In the genomic region with DNA sequence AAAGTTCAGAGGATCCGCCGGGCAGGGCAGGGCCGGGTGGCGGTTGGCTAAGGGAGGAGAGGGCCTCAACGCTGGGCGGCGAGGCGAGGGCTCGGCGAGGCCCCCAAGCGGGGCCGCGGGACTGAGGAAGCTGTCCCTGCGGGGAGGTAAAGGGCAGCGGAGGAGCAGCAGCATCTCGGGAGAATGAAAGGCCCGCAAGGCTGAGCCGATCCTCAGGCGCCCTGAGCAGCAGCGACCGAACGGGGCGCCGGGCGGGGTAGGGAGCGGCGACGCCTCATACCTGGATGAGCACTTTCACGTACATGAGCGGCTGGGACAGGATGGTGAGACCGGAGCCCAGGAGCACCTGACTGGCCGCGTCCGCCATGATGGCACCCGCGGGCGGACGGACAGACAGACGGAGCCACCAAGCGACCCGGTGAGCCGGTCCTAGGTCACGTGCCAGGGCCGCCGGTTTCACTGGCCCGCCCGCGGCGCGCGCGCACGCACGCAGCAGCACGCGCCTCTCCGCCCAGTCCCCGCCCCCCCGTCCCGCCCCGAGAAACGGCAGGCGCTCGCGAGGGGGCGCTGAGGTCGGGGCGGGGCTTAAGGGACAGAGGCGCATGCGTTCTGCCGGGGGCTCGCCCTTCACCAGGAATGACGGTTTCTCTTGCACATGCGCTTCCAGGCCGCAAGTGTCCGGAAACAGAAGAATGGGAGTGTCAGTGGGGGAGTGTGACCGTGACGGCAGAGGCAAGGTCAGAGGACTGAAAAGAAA, we compare ENCODE assay signal across 1 cellular context.
TF ChIP-seq lines count a peak whose summit lies in the region.

TSS of gene MTCH2 (minus strand) at position 461 of the 757 bp plus-strand sequence. CDS start at position 367, 94 bp downstream.

TF ChIP-seq in WTC11, 78 proteins besides CTCF, POLR2A, EP300 and RAD21 (continued from another document):
- TF ChIP-seq, protein P1, sequence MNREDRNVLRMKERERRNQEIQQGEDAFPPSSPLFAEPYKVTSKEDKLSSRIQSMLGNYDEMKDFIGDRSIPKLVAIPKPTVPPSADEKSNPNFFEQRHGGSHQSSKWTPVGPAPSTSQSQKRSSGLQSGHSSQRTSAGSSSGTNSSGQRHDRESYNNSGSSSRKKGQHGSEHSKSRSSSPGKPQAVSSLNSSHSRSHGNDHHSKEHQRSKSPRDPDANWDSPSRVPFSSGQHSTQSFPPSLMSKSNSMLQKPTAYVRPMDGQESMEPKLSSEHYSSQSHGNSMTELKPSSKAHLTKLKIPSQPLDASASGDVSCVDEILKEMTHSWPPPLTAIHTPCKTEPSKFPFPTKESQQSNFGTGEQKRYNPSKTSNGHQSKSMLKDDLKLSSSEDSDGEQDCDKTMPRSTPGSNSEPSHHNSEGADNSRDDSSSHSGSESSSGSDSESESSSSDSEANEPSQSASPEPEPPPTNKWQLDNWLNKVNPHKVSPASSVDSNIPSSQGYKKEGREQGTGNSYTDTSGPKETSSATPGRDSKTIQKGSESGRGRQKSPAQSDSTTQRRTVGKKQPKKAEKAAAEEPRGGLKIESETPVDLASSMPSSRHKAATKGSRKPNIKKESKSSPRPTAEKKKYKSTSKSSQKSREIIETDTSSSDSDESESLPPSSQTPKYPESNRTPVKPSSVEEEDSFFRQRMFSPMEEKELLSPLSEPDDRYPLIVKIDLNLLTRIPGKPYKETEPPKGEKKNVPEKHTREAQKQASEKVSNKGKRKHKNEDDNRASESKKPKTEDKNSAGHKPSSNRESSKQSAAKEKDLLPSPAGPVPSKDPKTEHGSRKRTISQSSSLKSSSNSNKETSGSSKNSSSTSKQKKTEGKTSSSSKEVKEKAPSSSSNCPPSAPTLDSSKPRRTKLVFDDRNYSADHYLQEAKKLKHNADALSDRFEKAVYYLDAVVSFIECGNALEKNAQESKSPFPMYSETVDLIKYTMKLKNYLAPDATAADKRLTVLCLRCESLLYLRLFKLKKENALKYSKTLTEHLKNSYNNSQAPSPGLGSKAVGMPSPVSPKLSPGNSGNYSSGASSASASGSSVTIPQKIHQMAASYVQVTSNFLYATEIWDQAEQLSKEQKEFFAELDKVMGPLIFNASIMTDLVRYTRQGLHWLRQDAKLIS (CRISPR knock-in tag; IDR thresholded peaks at IDR 0.05; ENCODE audit: borderline replicate concordance): 0 out of 2 replicates have a peak, but pooled peaks have one; percentile 53
- TF ChIP-seq OVOL2 (CRISPR knock-in tag; IDR thresholded peaks at IDR 0.05; ENCODE audit: borderline replicate concordance) (no peak), FOXP1 (CRISPR knock-in tag; IDR thresholded peaks at IDR 0.05; ENCODE audit: borderline replicate concordance) (peak; percentile 95), TCF7 (CRISPR knock-in tag; IDR thresholded peaks at IDR 0.05; ENCODE audit: low read depth) (peak; percentile 76; the same call in 1 of the 2 replicates), ZNF423 (CRISPR knock-in tag; IDR thresholded peaks at IDR 0.05) (no peak), PRRX2 (CRISPR knock-in tag; IDR thresholded peaks at IDR 0.05) (no peak), ZBTB43 (CRISPR knock-in tag; IDR thresholded peaks at IDR 0.05) (peak; percentile 91), NR3C1 (CRISPR knock-in tag; conservative IDR thresholded peaks at IDR 0.05; ENCODE audit: low read depth) (no peak)
